9 cellular contexts compared by ENCODE assay signal in genomic region chr13:99320693-99321481, GRCh38. TPM values are rescaled to one million over a fixed set of nuclear protein-coding genes. Genes with fewer than 3 reads are reported as not detected.
DNase-seq lines count a peak whose midpoint lies in the region; ATAC-seq and TF ChIP-seq lines count a peak whose summit lies in the region.
"Had no signal": no experiment of that assay in that cellular context is flagged by ENCODE, and none has a peak within 500 bp of the region (broad histone marks: within the 10 kb centered on the region; RNA-seq: fewer than 3 reads in every experiment).

No MANE protein-coding gene starts in this region.

- H3K4me1 ChIP-seq in right atrium auricular region (peaks cover 0 to 39% of the 10 kb centered on the region in 2 donors), tibial artery (peaks cover 0 to 36% (median 13%) of the 10 kb centered on the region in 4 donors)

- H3K36me3 ChIP-seq in right atrium auricular region (peaks cover 8% of the 10 kb centered on the region), tibial artery (peaks cover 0 to 11% (median 4%) of the 10 kb centered on the region in 3 donors)

- no peaks in the 10 kb centered on the region for H3K9me3 ChIP-seq in right atrium auricular region
- H3K9me3 ChIP-seq in tibial artery = no peaks in the 10 kb centered on the region

- peak overlapping the region in 1 of 2 donors; percentile 0 for H3K27ac ChIP-seq in right atrium auricular region
- peak overlapping the region; percentile 43 to 60 for H3K27ac ChIP-seq in tibial artery

- peak; percentile 45 for ATAC-seq in Right ventricle myocardium superior (ENCODE audit: poor library complexity)
- ATAC-seq in HG03565 (IDR thresholded peaks at IDR 0.05; ENCODE audit: unreplicated experiment) = no peak
- no peak for ATAC-seq in HG03139 (IDR thresholded peaks at IDR 0.05; ENCODE audit: unreplicated experiment)

- TF ChIP-seq CTCF in right atrium auricular region (IDR thresholded peaks at IDR 0.05) (no peak), fibroblast of pulmonary artery (IDR thresholded peaks at IDR 0.05; ENCODE audit: low read length, missing control alignments) (no peak), tibial artery (IDR thresholded peaks at IDR 0.05) (no peak)

- H3K4me3 ChIP-seq in right atrium auricular region = no peak overlapping the region
- H3K4me3 ChIP-seq in fibroblast of pulmonary artery (replicated peaks; ENCODE audit: low read depth, low read length) = no peak overlapping the region
- no peak overlapping the region for H3K4me3 ChIP-seq in tibial artery

- intact Hi-C loops in Right ventricle myocardium superior (cut with DNase I) = no loop called here
- intact Hi-C loops in tibial artery (cut with DNase I; ENCODE audit: low total_unique reads) = no loop called here

- DNase-seq in Right ventricle myocardium superior (no peak), right atrium auricular region (ENCODE audit: low spot score) (no peak), SKM-1 treated with dmso at 0.1 percent for 144 hours (lab: John Stamatoyannopoulos, UW; ENCODE audit: unreplicated experiment) (peak; percentile 76), fibroblast of pulmonary artery (ENCODE audit: low read depth) (peak; percentile 93), tibial artery (no peak), NCI-H524 (lab: John Stamatoyannopoulos, UW) (no peak)
- DNase-seq: stimulated activated CD4-positive, alpha-beta T cell treated with anti-CD3 and anti-CD28 coated beads, Interleukin-2, amount 100 ng/mL, for 24 hours had no signal

- H3K27me3 ChIP-seq in right atrium auricular region = no peaks in the 10 kb centered on the region
- H3K27me3 ChIP-seq in tibial artery = no peaks in the 10 kb centered on the region

RNA-seq across cellular contexts. Expression of gene GPR183, which starts 13.7 kb away (rescaled TPM):
- total RNA-seq in Right ventricle myocardium superior (1.6 TPM), right atrium auricular region (10 to 100 TPM in 1 of 2 donors, 1 to 10 TPM in 1; 7.6 to 13.3 TPM)

Comparison
In these comparisons a context has a peak if more than half of its experiments do, and no peak if none do; other contexts are left out.
1. DNase-seq: peak in SKM-1 treated with dmso at 0.1 percent for 144 hours (single experiment) and fibroblast of pulmonary artery (single experiment); none in Right ventricle myocardium superior (single experiment), right atrium auricular region (single experiment), tibial artery (0 of 2) and NCI-H524 (0 of 2).